13 cellular contexts compared by ENCODE assay signal in genomic region chr1:153613406-153613805, GRCh38. TPM values are rescaled to one million over a fixed set of nuclear protein-coding genes. Genes with fewer than 3 reads are reported as not detected.
A peak's percentile ranks its signal among the peaks of the same experiment; 100 is the strongest.
DNase-seq lines count a peak whose midpoint lies in the region; ATAC-seq and TF ChIP-seq lines count a peak whose summit lies in the region.
"Had no signal": no experiment of that assay in that cellular context is flagged by ENCODE, and none has a peak within 500 bp of the region (broad histone marks: within the 10 kb centered on the region; RNA-seq: fewer than 3 reads in every experiment).

No MANE protein-coding gene starts in this region.

- POLR2A ChIA-PET in Panc1 (lab: Charles Lee): interaction anchor here (0.6 to 1.6 kb wide), 2 partner anchors 10 to 20 kb away, joined by 5 to 14 read pairs; partner anchors contain the start of gene CHTOP

- no peak for TF ChIP-seq POLR2A in thyroid gland (IDR thresholded peaks at IDR 0.05)

- H3K27me3 ChIP-seq in Panc1 (ENCODE audit: control insufficient read depth, insufficient read depth, low read length) (no peaks in the 10 kb centered on the region), thyroid gland (no peaks in the 10 kb centered on the region)
- H3K27me3 ChIP-seq: cardiac muscle cell had no signal

- 75 to 91% methylated on average over 4 to 5 of the region's 5 CpGs for WGBS in thyroid gland, 2 donors

- no peaks in the 10 kb centered on the region for H3K9me3 ChIP-seq in Panc1 (ENCODE audit: control insufficient read depth, insufficient read depth, low read depth, low read length)
- H3K9me3 ChIP-seq in thyroid gland: no peaks in the 10 kb centered on the region

- no peak for ATAC-seq in Panc1
- ATAC-seq in GM18502 (IDR thresholded peaks at IDR 0.05; ENCODE audit: poor library complexity, unreplicated experiment): no peak

- no TSS peak for BruUV-seq in Panc1 (replicated peaks; lab: Mats Ljungman, UMichigan)

- peaks cover 43% of the 10 kb centered on the region for H3K4me1 ChIP-seq in Panc1 (ENCODE audit: control insufficient read depth, insufficient read depth, low read length)
- peaks cover 78 to 89% of the 10 kb centered on the region in 2 donors for H3K4me1 ChIP-seq in thyroid gland

- peak overlapping the region; percentile 52 to 85 for H3K4me3 ChIP-seq in Panc1 (ENCODE audit: low read depth in 2 of 2, low read length in 2 of 2)
- H3K4me3 ChIP-seq in epithelial cell of proximal tubule (ENCODE audit: low read depth, low read length): peak overlapping the region; percentile 99
- no peak overlapping the region for H3K4me3 ChIP-seq in thyroid gland (replicated peaks in 1 of 3)
- H3K4me3 ChIP-seq: K562 had no signal

- intact Hi-C loops in Panc1 (cut with micrococcal nuclease; ENCODE audit: unreplicated experiment) (no loop called here), thyroid gland (cut with DNase I) (loop anchor here (5.0 kb wide), 1 partner anchor 36 kb away; no protein-coding TSS in a partner anchor)

- peak overlapping the region; percentile 87 for H3K27ac ChIP-seq in Panc1 (ENCODE audit: low read length)
- peak overlapping the region; percentile 89 to 93 (median 91) for H3K27ac ChIP-seq in thyroid gland

- TF ChIP-seq CTCF in Panc1 (IDR thresholded peaks at IDR 0.05): no peak
- no peak for TF ChIP-seq CTCF in epithelial cell of proximal tubule (conservative IDR thresholded peaks at IDR 0.05; ENCODE audit: low read depth, low read length)
- no peak for TF ChIP-seq CTCF in thyroid gland (IDR thresholded peaks at IDR 0.05)

- no peaks in the 10 kb centered on the region for H3K36me3 ChIP-seq in Panc1 (ENCODE audit: control insufficient read depth, insufficient read depth, low read length)
- H3K36me3 ChIP-seq in thyroid gland: no peaks in the 10 kb centered on the region
- H3K36me3 ChIP-seq: cardiac muscle cell had no signal

- CTCF ChIA-PET in Panc1 (lab: Charles Lee): interaction anchor here (0.5 to 1.8 kb wide), 3 partner anchors 10 to 41 kb away, joined by 4 to 10 read pairs (median 4); no protein-coding TSS in a partner anchor

- in situ Hi-C loops in Panc1 (cut with HindIII; ENCODE audit: low pct_unique_long_range_greater_than_20kb, low sequenced_read_pairs): loop anchor here (25.0 kb wide), 1 partner anchor 251 kb away; the partner anchor contains the start of gene S100A9

- DNase-seq in Panc1 (ENCODE audit: low read depth, low spot score) (no peak), epithelial cell of proximal tubule (ENCODE audit: low read depth) (no peak), myocyte (ENCODE audit: low read depth) (peak; percentile 37), thyroid gland (no peak), HCEC 1CT (no peak), cerebellar cortex (ENCODE audit: low spot score) (no peak), HuH-7 (ENCODE audit: low spot score) (no peak)
- DNase-seq: activated T-cell treated with anti-CD3 and anti-CD28 coated beads, Interleukin-2, amount 50 U/mL, for 48 hours; DMS153; NCI-H2029 treated with DMSO at 0.1 percent for 48 hours had no signal

RNA-seq across cellular contexts. Expression of gene S100A16, which starts 0.5 kb away (rescaled TPM):
- total RNA-seq in Panc1 (2021; ENCODE audit: unreplicated experiment): 61.6 TPM
- 95.0 TPM for polyA plus RNA-seq in Panc1 (2012; ENCODE audit: insufficient read length)
- 832 and 1,016 TPM in 2 replicates for total RNA-seq in epithelial cell of proximal tubule
- total RNA-seq in myocyte: 591 and 800 TPM in 2 replicates
- polyA plus RNA-seq in myocyte (2012): 646 TPM
- 100 to 1,000 TPM in 1 of 4 donors, 10 to 100 TPM in 3; 62.7 to 104 (median 76.3) TPM for total RNA-seq in thyroid gland

RNA-seq across cellular contexts. Expression of gene S100A14, which starts 2.7 kb away (rescaled TPM):
- 0.57 TPM for total RNA-seq in Panc1 (2021; ENCODE audit: unreplicated experiment)
- not detected for polyA plus RNA-seq in Panc1 (2012; ENCODE audit: insufficient read length)
- 11.2 and 43.8 TPM in 2 replicates for total RNA-seq in epithelial cell of proximal tubule
- not detected in 2 replicates for total RNA-seq in myocyte
- polyA plus RNA-seq in myocyte (2012): 0.13 TPM
- 100 to 1,000 TPM; 112 to 175 (median 132) TPM for total RNA-seq in thyroid gland

RNA-seq across cellular contexts. Expression of gene S100A13, which starts 13.9 kb away (rescaled TPM):
- 111 TPM for total RNA-seq in Panc1 (2021; ENCODE audit: unreplicated experiment)
- 218 TPM for polyA plus RNA-seq in Panc1 (2012; ENCODE audit: insufficient read length)
- total RNA-seq in epithelial cell of proximal tubule: 186 and 345 TPM in 2 replicates
- total RNA-seq in myocyte: 237 and 291 TPM in 2 replicates
- 643 TPM for polyA plus RNA-seq in myocyte (2012)
- 100 to 1,000 TPM; 219 to 545 (median 343) TPM for total RNA-seq in thyroid gland

RNA-seq across cellular contexts. Expression of gene S100A1, which starts 14.8 kb away (rescaled TPM):
- 2.9 TPM for total RNA-seq in Panc1 (2021; ENCODE audit: unreplicated experiment)
- polyA plus RNA-seq in Panc1 (2012; ENCODE audit: insufficient read length): 8.0 TPM
- 1.3 and 16.5 TPM in 2 replicates for total RNA-seq in epithelial cell of proximal tubule
- 0.52 and 3.3 TPM in 2 replicates for total RNA-seq in myocyte
- 12.8 TPM for polyA plus RNA-seq in myocyte (2012)
- total RNA-seq in thyroid gland: 100 to 1,000 TPM; 139 to 498 (median 231) TPM
- polyA plus RNA-seq: cardiac muscle cell had no signal

RNA-seq across cellular contexts. Expression of gene CHTOP, which starts 20.5 kb away (rescaled TPM):
- total RNA-seq in Panc1 (2021; ENCODE audit: unreplicated experiment) (87.0 TPM), epithelial cell of proximal tubule (53.0 and 64.7 TPM in 2 replicates), myocyte (59.2 and 71.6 TPM in 2 replicates), thyroid gland (100 to 1,000 TPM in 3 of 4 donors, 10 to 100 TPM in 1; 99.1 to 124 (median 105) TPM)
- 94.2 TPM for polyA plus RNA-seq in Panc1 (2012; ENCODE audit: insufficient read length)
- polyA plus RNA-seq in myocyte (2012): 72.6 TPM

Comparison
In these comparisons a context has a peak if more than half of its experiments do, and no peak if none do; other contexts are left out.
1. H3K4me3 ChIP-seq: peak in Panc1 (2 of 2) and epithelial cell of proximal tubule (single experiment); none in thyroid gland (0 of 3).